Comparison of ENCODE assay signal across 23 cellular contexts in genomic region chrX:26414534-26414933, GRCh38.
DNase-seq lines count a peak whose midpoint lies in the region; ATAC-seq, FAIRE-seq and TF ChIP-seq lines count a peak whose summit lies in the region.
"Had no signal": no experiment of that assay in that cellular context is flagged by ENCODE, and none has a peak within 500 bp of the region (broad histone marks: within the 10 kb centered on the region; RNA-seq: fewer than 3 reads in every experiment).

No MANE protein-coding gene starts in this region.

- 33% methylated on average over 1 of the region's 3 CpGs; no CpG with 5 or more reads in 1 of the 2 experiments for WGBS in endodermal cell (ENCODE audit: insufficient coverage in 1 of 2, insufficient read length in 1 of 2), 2 experiments
- WGBS in mesendoderm (ENCODE audit: extremely low coverage, insufficient coverage, low lambda C conversion rate), result no CpG with 5 or more reads among the region's 3 CpGs

- no peaks in the 10 kb centered on the region for H3K4me1 ChIP-seq in endodermal cell (ENCODE audit: control insufficient read depth, insufficient read depth, low read length)
- no peaks in the 10 kb centered on the region for H3K4me1 ChIP-seq in mesendoderm (ENCODE audit: control insufficient read depth, low read depth, low read length)
- H3K4me1 ChIP-seq: BE2C; BLaER1 treated with 17β-estradiol and CSF1 and Interleukin-3, amounts not matched to agents 10 nM and 100 nM; HAP-1 had no signal

- no peaks in the 10 kb centered on the region for H3K79me2 ChIP-seq in mesendoderm (ENCODE audit: control insufficient read depth, insufficient read depth, low read length)

- no peak overlapping the region for H4K5ac ChIP-seq in mesendoderm (ENCODE audit: low read length)

- peaks cover 11% of the 10 kb centered on the region for H3K4me1 Mint-ChIP-seq in endodermal cell
- no peaks in the 10 kb centered on the region for H3K4me1 Mint-ChIP-seq in activated T-cell treated with anti-CD3 and anti-CD28 coated beads, Interleukin-2, amount 50 U/mL, for 4 hours (ENCODE audit: low read depth)
- H3K4me1 Mint-ChIP-seq: CD14-positive monocyte; CD8-positive, alpha-beta memory T cell had no signal

- TF ChIP-seq CTCF in endodermal cell (conservative IDR thresholded peaks at IDR 0.05), result peak; percentile 22

- H3K27me3 Mint-ChIP-seq in endodermal cell (ENCODE audit: insufficient read depth), result no peaks in the 10 kb centered on the region
- no peaks in the 10 kb centered on the region for H3K27me3 Mint-ChIP-seq in activated T-cell treated with anti-CD3 and anti-CD28 coated beads, Interleukin-2, amount 50 U/mL, for 4 hours (ENCODE audit: low read depth)
- H3K27me3 Mint-ChIP-seq: CD4-positive, alpha-beta T cell; CD8-positive, alpha-beta memory T cell had no signal

- no peak overlapping the region for H4K8ac ChIP-seq in mesendoderm (ENCODE audit: low read depth, low read length)

- H3K4me3 ChIP-seq in endodermal cell (ENCODE audit: low read length), result no peak overlapping the region
- no peak overlapping the region for H3K4me3 ChIP-seq in mesendoderm (ENCODE audit: low read length)
- H3K4me3 ChIP-seq: BLaER1 treated with 17β-estradiol and CSF1 and Interleukin-3, amounts not matched to agents 10 nM and 100 nM; HAP-1 had no signal

- H2AK5ac ChIP-seq in mesendoderm (ENCODE audit: low read length), result no peak overlapping the region

- H3K27ac Mint-ChIP-seq in endodermal cell, result no peak overlapping the region
- H3K27ac Mint-ChIP-seq: CD14-positive monocyte; CD4-positive, alpha-beta T cell; CD8-positive, alpha-beta memory T cell; HFFc6 had no signal

- no peak for ATAC-seq in HG02840 (IDR thresholded peaks at IDR 0.05; ENCODE audit: low FRiP score, unreplicated experiment)
- no peak for ATAC-seq in activated T-cell treated with anti-CD3 and anti-CD28 coated beads, Interleukin-2, amount 50 U/mL, for 4 hours

- peaks cover 12% of the 10 kb centered on the region for H3K36me3 Mint-ChIP-seq in endodermal cell (ENCODE audit: low read depth)
- H3K36me3 Mint-ChIP-seq in activated T-cell treated with anti-CD3 and anti-CD28 coated beads, Interleukin-2, amount 50 U/mL, for 4 hours (ENCODE audit: insufficient read depth), result no peaks in the 10 kb centered on the region
- H3K36me3 Mint-ChIP-seq: CD14-positive monocyte; CD8-positive, alpha-beta memory T cell had no signal

- peaks cover 48% of the 10 kb centered on the region for H3K9me3 Mint-ChIP-seq in endodermal cell
- H3K9me3 Mint-ChIP-seq in activated T-cell treated with anti-CD3 and anti-CD28 coated beads, Interleukin-2, amount 50 U/mL, for 4 hours, result peaks cover 4% of the 10 kb centered on the region

- H3K56ac ChIP-seq in mesendoderm (ENCODE audit: low read length), result no peak overlapping the region

- TF ChIP-seq POLR2A in GM12892 (IDR thresholded peaks at IDR 0.05; ENCODE audit: low read depth, low read length), result no peak

- H3K4me2 ChIP-seq in mesendoderm (ENCODE audit: low read length), result no peak overlapping the region
- H3K4me2 ChIP-seq: BLaER1 treated with 17β-estradiol and CSF1 and Interleukin-3, amounts not matched to agents 10 nM and 100 nM had no signal

- H3K36me3 ChIP-seq in endodermal cell (ENCODE audit: control insufficient read depth, insufficient read depth, low read length), result no peaks in the 10 kb centered on the region
- H3K36me3 ChIP-seq in mesendoderm (ENCODE audit: control insufficient read depth, insufficient read depth, low read length), result no peaks in the 10 kb centered on the region
- H3K36me3 ChIP-seq: BE2C; BLaER1 treated with 17β-estradiol and CSF1 and Interleukin-3, amounts not matched to agents 10 nM and 100 nM; HAP-1 had no signal

- no peak overlapping the region for H3K18ac ChIP-seq in mesendoderm (ENCODE audit: low read length)

- H3K27ac ChIP-seq in endodermal cell (ENCODE audit: low read depth, low read length) (no peak overlapping the region), mesendoderm (ENCODE audit: low read depth, low read length) (no peak overlapping the region)
- H3K27ac ChIP-seq: BLaER1 treated with 17β-estradiol and CSF1 and Interleukin-3, amounts not matched to agents 10 nM and 100 nM had no signal

- H3K4ac ChIP-seq in mesendoderm (ENCODE audit: low read depth, low read length), result no peak overlapping the region

- peak overlapping the region; percentile 47 for H3K4me3 Mint-ChIP-seq in endodermal cell
- no peak overlapping the region for H3K4me3 Mint-ChIP-seq in activated T-cell treated with anti-CD3 and anti-CD28 coated beads, Interleukin-2, amount 50 U/mL, for 4 hours
- H3K4me3 Mint-ChIP-seq: CD14-positive monocyte; CD4-positive, alpha-beta T cell; CD8-positive, alpha-beta memory T cell; HFFc6 had no signal

- no peak overlapping the region for H2BK15ac ChIP-seq in mesendoderm (replicated peaks; ENCODE audit: low read depth)

- no peaks in the 10 kb centered on the region for H3K79me1 ChIP-seq in mesendoderm (ENCODE audit: low read length)

- no peak overlapping the region for H3K23ac ChIP-seq in mesendoderm (ENCODE audit: low read length)

- peaks cover 9% of the 10 kb centered on the region for H3K9me3 ChIP-seq in endodermal cell (ENCODE audit: control insufficient read depth, low read length)
- H3K9me3 ChIP-seq: BE2C, HAP-1 had no signal

- DNase-seq in GM12892 (ENCODE audit: insufficient read length) (no peak), NCI-H748 (lab: John Stamatoyannopoulos, UW; ENCODE audit: unreplicated experiment) (peak; percentile 69), endodermal cell (peak; percentile 55), mesendoderm (peak; percentile 79), hypothalamus (lab: John Stamatoyannopoulos, UW) (no peak)
- DNase-seq in activated CD8-positive, alpha-beta memory T cell treated with anti-CD3 and anti-CD28 coated beads, Interleukin-2, amount 50 U/mL, for 4 hours, result no peak
- DNase-seq in activated T-cell treated with anti-CD3 and anti-CD28 coated beads, Interleukin-2, amount 50 U/mL, for 4 hours, result no peak
- DNase-seq: BE2C; CD4-positive, alpha-beta T cell; CD8-positive, alpha-beta memory T cell; DMS 273 treated with DMSO at 0.1 percent for 48 hours; DMS79; EL; GF-D8; GOT3; HFFc6 had no signal

- no peak overlapping the region for H2BK120ac ChIP-seq in mesendoderm (ENCODE audit: low read depth, low read length)

- FAIRE-seq in GM12892 (lab: Jason Lieb, UNC), result peak; percentile 46
- FAIRE-seq: D721Med, GM12891, H54 had no signal

- H3K9ac ChIP-seq in endodermal cell (ENCODE audit: extremely low read depth, low read length, poor library complexity, severe bottlenecking) (no peak overlapping the region), mesendoderm (ENCODE audit: low read length) (no peak overlapping the region)
- H3K9ac ChIP-seq: BLaER1 treated with 17β-estradiol and CSF1 and Interleukin-3, amounts not matched to agents 10 nM and 100 nM had no signal

- H3K27me3 ChIP-seq in endodermal cell (ENCODE audit: control insufficient read depth, insufficient read depth, low read length, poor library complexity, severe bottlenecking), result no peaks in the 10 kb centered on the region
- no peaks in the 10 kb centered on the region for H3K27me3 ChIP-seq in mesendoderm (ENCODE audit: insufficient read depth, low read length, poor library complexity)
- H3K27me3 ChIP-seq: BE2C had no signal

- no peak overlapping the region for H2BK5ac ChIP-seq in mesendoderm (ENCODE audit: low read length)

Comparison
In these comparisons a context has a peak if more than half of its experiments do, and no peak if none do; other contexts are left out.
1. DNase-seq: peak in NCI-H748 (single experiment), endodermal cell (single experiment) and mesendoderm (single experiment); none in GM12892 (single experiment), activated CD8-positive, alpha-beta memory T cell treated with anti-CD3 and anti-CD28 coated beads, Interleukin-2, amount 50 U/mL, for 4 hours (single experiment), hypothalamus (0 of 51) and activated T-cell treated with anti-CD3 and anti-CD28 coated beads, Interleukin-2, amount 50 U/mL, for 4 hours (single experiment).